In the genomic region with DNA sequence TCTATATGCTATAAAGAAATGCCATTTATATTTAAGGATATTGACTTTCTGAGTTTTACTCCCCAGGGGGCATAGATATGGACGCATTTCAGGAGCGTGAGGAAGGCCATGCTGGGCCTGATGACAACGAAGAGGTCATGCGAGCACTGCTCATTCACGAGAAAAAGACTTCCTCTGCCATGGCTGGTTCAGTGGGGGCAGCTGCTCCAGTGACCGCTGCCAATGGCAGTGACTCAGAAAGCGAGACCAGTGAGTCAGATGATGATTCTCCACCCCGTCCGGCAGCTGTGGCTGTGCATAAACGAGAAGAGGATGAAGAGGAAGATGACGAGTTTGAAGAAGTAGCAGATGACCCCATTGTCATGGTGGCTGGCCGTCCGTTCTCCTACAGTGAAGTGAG, we compare ENCODE assay signal across 8 cellular contexts. TPM values are rescaled to one million over a fixed set of nuclear protein-coding genes. Genes with fewer than 3 reads are reported as not detected.
A peak's percentile ranks its signal among the peaks of the same experiment; 100 is the strongest.
DNase-seq lines count a peak whose midpoint lies in the region; ATAC-seq and TF ChIP-seq lines count a peak whose summit lies in the region.

No MANE protein-coding gene starts in this region.

- H3K36me3 Mint-ChIP-seq in natural killer cell, result no peaks in the 10 kb centered on the region

- H3K9me3 Mint-ChIP-seq in natural killer cell, result no peaks in the 10 kb centered on the region

- no peaks in the 10 kb centered on the region for H3K27me3 Mint-ChIP-seq in natural killer cell (ENCODE audit: low read depth in 2 of 2)

- TF ChIP-seq CTCF in RWPE1 (conservative IDR thresholded peaks at IDR 0.05; ENCODE audit: low read depth) (no peak), natural killer cell (IDR thresholded peaks at IDR 0.05) (no peak)

- CTCF ChIA-PET in RWPE1 (lab: Yijun Ruan, JAX), result no interaction called here

- ATAC-seq in GM18909 (IDR thresholded peaks at IDR 0.05; ENCODE audit: poor library complexity, unreplicated experiment), result peak; percentile 93
- peak; percentile 95 for ATAC-seq in HG02885 (IDR thresholded peaks at IDR 0.05; ENCODE audit: poor library complexity, unreplicated experiment)
- ATAC-seq in natural killer cell, result no peak

- no peak overlapping the region for H3K4me3 Mint-ChIP-seq in natural killer cell

- intact Hi-C loops in natural killer cell (cut with micrococcal nuclease), result no loop called here

- POLR2A ChIA-PET in RWPE1 (lab: Yijun Ruan, JAX; ENCODE audit: low non-redundant PET), result no interaction called here

- H3K4me1 Mint-ChIP-seq in natural killer cell, result no peaks in the 10 kb centered on the region

- no peak overlapping the region for H3K27ac Mint-ChIP-seq in natural killer cell

- DNase-seq in RWPE1 (ENCODE audit: low spot score), result peak; percentile 72
- peak; percentile 74 for DNase-seq in pulmonary artery endothelial cell (ENCODE audit: low read depth, low spot score)
- DNase-seq in natural killer cell, result no peak
- no peak for DNase-seq in activated CD4-positive, CD25-positive, alpha-beta regulatory T cell treated with anti-CD3 and anti-CD28 coated beads, Interleukin-2, amount 50 U/mL, for 72 hours
- no peak for DNase-seq in dedifferentiated amniotic fluid mesenchymal stem cell (ENCODE audit: extremely low spot score)
- no peak for DNase-seq in stimulated activated naive CD4-positive, alpha-beta T cell (lab: John Stamatoyannopoulos, UW)

- H3K27ac ChIP-seq in RWPE1, result peak overlapping the region; percentile 55

RNA-seq across cellular contexts. Expression of gene GTF2E1, which starts 38.4 kb away (rescaled TPM):
- total RNA-seq in pulmonary artery endothelial cell, result 27.0 and 42.2 TPM in 2 replicates
- 10 to 100 TPM; 10.9 to 15.7 (median 12.7) TPM for total RNA-seq in natural killer cell

RNA-seq across cellular contexts. Expression of gene RABL3, which starts 38.7 kb away (rescaled TPM):
- total RNA-seq in pulmonary artery endothelial cell (14.6 and 27.7 TPM in 2 replicates), natural killer cell (10 to 100 TPM; 11.7 to 18.4 (median 16.7) TPM)

Comparison
In these comparisons a context has a peak if more than half of its experiments do, and no peak if none do; other contexts are left out.
1. ATAC-seq: peak in GM18909 (single experiment) and HG02885 (single experiment); none in natural killer cell (0 of 3).
2. DNase-seq: peak in RWPE1 (single experiment) and pulmonary artery endothelial cell (single experiment); none in natural killer cell (single experiment), activated CD4-positive, CD25-positive, alpha-beta regulatory T cell treated with anti-CD3 and anti-CD28 coated beads, Interleukin-2, amount 50 U/mL, for 72 hours (single experiment), dedifferentiated amniotic fluid mesenchymal stem cell (single experiment) and stimulated activated naive CD4-positive, alpha-beta T cell (0 of 6).